Comparison of ENCODE assay signal across 8 cellular contexts in the genomic region with DNA sequence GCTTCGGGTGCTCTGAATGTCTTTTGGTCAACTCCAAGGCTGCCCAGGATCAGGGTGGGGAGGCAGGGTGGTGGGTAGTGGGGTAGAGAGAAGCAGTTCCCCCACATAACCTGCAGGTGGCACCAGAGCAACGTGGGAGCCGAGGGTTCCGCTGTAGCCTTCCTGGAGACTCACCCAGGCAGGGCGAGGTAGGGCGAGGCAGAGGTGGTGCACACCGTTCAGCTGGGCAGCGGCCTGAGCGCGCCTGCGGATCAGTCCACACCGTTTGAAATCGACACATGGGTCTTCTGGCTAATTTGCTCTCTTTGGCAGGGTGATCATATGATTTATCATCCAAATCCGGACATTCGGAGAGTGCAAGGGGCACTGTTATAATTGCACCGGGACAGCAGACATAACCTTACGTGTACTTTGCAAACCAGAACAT. TPM values are rescaled to one million over a fixed set of nuclear protein-coding genes. Genes with fewer than 3 reads are reported as not detected.
DNase-seq lines count a peak whose midpoint lies in the region; ATAC-seq and TF ChIP-seq lines count a peak whose summit lies in the region.

No MANE protein-coding gene starts in this region.

- H3K27me3 Mint-ChIP-seq in endodermal cell (ENCODE audit: insufficient read depth) = peaks cover 2% of the 10 kb centered on the region

- TF ChIP-seq CTCF in AG09309 (IDR thresholded peaks at IDR 0.05; ENCODE audit: control insufficient read depth, insufficient read depth, low read depth, low read length, missing control alignments) (peak; percentile 96), endodermal cell (conservative IDR thresholded peaks at IDR 0.05) (peak; percentile 93)

- DNase-seq in AG09309 (ENCODE audit: low read depth) (no peak), NOMO-1 (lab: John Stamatoyannopoulos, UW; ENCODE audit: unreplicated experiment in 2 of 2) (peak; percentile 60 to 68), endodermal cell (peak; percentile 95), middle frontal gyrus (ENCODE audit: extremely low spot score, low spot score) (peak; percentile 49)
- DNase-seq in activated CD8-positive, alpha-beta memory T cell treated with anti-CD3 and anti-CD28 coated beads for 4 hours (ENCODE audit: low read depth in 2 of 2) = peak; percentile 46 to 52
- peak; percentile 41 to 60 for DNase-seq in stimulated activated CD8-positive, alpha-beta memory T cell treated with anti-CD3 and anti-CD28 coated beads, Interleukin-2, amount 100 ng/mL, for 1 hour (ENCODE audit: low read depth in 2 of 2)

- no peaks in the 10 kb centered on the region for H3K9me3 ChIP-seq in endodermal cell (ENCODE audit: control insufficient read depth, low read length)

- H3K9me3 Mint-ChIP-seq in endodermal cell = no peaks in the 10 kb centered on the region

- H3K9ac ChIP-seq in endodermal cell (ENCODE audit: extremely low read depth, low read length, poor library complexity, severe bottlenecking) = no peak overlapping the region

- H3K36me3 ChIP-seq in endodermal cell (ENCODE audit: control insufficient read depth, insufficient read depth, low read length) = no peaks in the 10 kb centered on the region

- H3K4me3 Mint-ChIP-seq in endodermal cell = no peak overlapping the region

- peaks cover 6% of the 10 kb centered on the region for H3K4me1 Mint-ChIP-seq in endodermal cell

- H3K4me3 ChIP-seq in AG09309 (ENCODE audit: control insufficient read depth, low read depth, low read length) (no peak overlapping the region), endodermal cell (ENCODE audit: low read length) (no peak overlapping the region)

- H3K4me1 ChIP-seq in endodermal cell (ENCODE audit: control insufficient read depth, insufficient read depth, low read length) = no peaks in the 10 kb centered on the region

- ATAC-seq in GM18907 (IDR thresholded peaks at IDR 0.05; ENCODE audit: unreplicated experiment) (peak; percentile 79), HG03175 (IDR thresholded peaks at IDR 0.05; ENCODE audit: unreplicated experiment) (peak; percentile 80)

- no peak overlapping the region for H3K27ac ChIP-seq in endodermal cell (ENCODE audit: low read depth, low read length)

- H3K27me3 ChIP-seq in endodermal cell (ENCODE audit: control insufficient read depth, insufficient read depth, low read length, poor library complexity, severe bottlenecking) = no peaks in the 10 kb centered on the region

- H3K27ac Mint-ChIP-seq in endodermal cell = no peak overlapping the region

- WGBS in endodermal cell (ENCODE audit: insufficient coverage in 1 of 2, insufficient read length in 1 of 2), 2 experiments = 26 to 33% methylated on average over 16 to 17 of the region's 17 CpGs

- no peaks in the 10 kb centered on the region for H3K36me3 Mint-ChIP-seq in endodermal cell (ENCODE audit: low read depth)

RNA-seq across cellular contexts. Expression of a gene that starts 41.4 kb away (rescaled TPM):
- total RNA-seq in endodermal cell = 10 to 100 TPM; 10.2 to 11.7 TPM
- 9.2 TPM for polyA plus RNA-seq in endodermal cell (2013, experiment 1 of 2)
- polyA plus RNA-seq in endodermal cell (2013, experiment 2 of 2) = 10.8 TPM

RNA-seq across cellular contexts. Expression of a gene that starts 43.5 kb away (rescaled TPM):
- total RNA-seq in endodermal cell = 10 to 100 TPM; 33.6 to 36.6 TPM
- 23.0 TPM for polyA plus RNA-seq in endodermal cell (2013, experiment 1 of 2)
- 19.7 TPM for polyA plus RNA-seq in endodermal cell (2013, experiment 2 of 2)
